16 cellular contexts compared by ENCODE assay signal in genomic region chr9:87425202-87425601, GRCh38.
"Had no signal": no experiment of that assay in that cellular context is flagged by ENCODE, and none has a peak within 500 bp of the region (broad histone marks: within the 10 kb centered on the region; RNA-seq: fewer than 3 reads in every experiment).

No MANE protein-coding gene starts in this region.

- H3K4me3 Mint-ChIP-seq: activated naive CD8-positive, alpha-beta T cell treated with anti-CD3 and anti-CD28 coated beads for 36 hours; mesothelial cell of epicardium; stimulated activated memory B cell treated with anti-CD40 and anti-IgM and Interleukin-4, amounts not matched to agents 10 μg/mL and 1 μg/mL and 100 μg/mL, for 72 hours; T-helper 1 cell treated with Interleukin-12 subunit alpha and Interleukin-12 subunit beta and Interleukin-4 antibody, amounts not matched to agents 30 μg/mL and 1 μg/mL, for 36 hours had no signal

- H3K27me3 ChIP-seq: tibial artery had no signal

- DNase-seq: activated CD4-positive, alpha-beta T cell treated with anti-CD3 and anti-CD28 coated beads, Interleukin-2, amount 50 U/mL, for 1 hour; activated gamma-delta T cell; activated naive CD8-positive, alpha-beta T cell treated with anti-CD3 and anti-CD28 coated beads for 36 hours; activated T-cell treated with anti-CD3 and anti-CD28 coated beads, Interleukin-2, amount 50 U/mL, for 1 hour; anterior cingulate cortex; cerebellar nuclear complex; dermis blood vessel endothelial cell; hypothalamus; kidney glomerular epithelial cell; lower lobe of right lung; right cardiac atrium; small intestine; tibial artery had no signal

- H3K4me1 ChIP-seq: lower lobe of right lung, tibial artery had no signal

- H3K27me3 Mint-ChIP-seq: activated naive CD8-positive, alpha-beta T cell treated with anti-CD3 and anti-CD28 coated beads for 36 hours had no signal

- H3K27ac Mint-ChIP-seq: activated naive CD8-positive, alpha-beta T cell treated with anti-CD3 and anti-CD28 coated beads for 36 hours; mesothelial cell of epicardium; stimulated activated memory B cell treated with anti-CD40 and anti-IgM and Interleukin-4, amounts not matched to agents 10 μg/mL and 1 μg/mL and 100 μg/mL, for 72 hours; T-helper 1 cell treated with Interleukin-12 subunit alpha and Interleukin-12 subunit beta and Interleukin-4 antibody, amounts not matched to agents 30 μg/mL and 1 μg/mL, for 36 hours had no signal

- H3K4me1 Mint-ChIP-seq: activated naive CD8-positive, alpha-beta T cell treated with anti-CD3 and anti-CD28 coated beads for 36 hours; stimulated activated memory B cell treated with anti-CD40 and anti-IgM and Interleukin-4, amounts not matched to agents 10 μg/mL and 1 μg/mL and 100 μg/mL, for 72 hours had no signal

- H3K36me3 Mint-ChIP-seq: activated naive CD8-positive, alpha-beta T cell treated with anti-CD3 and anti-CD28 coated beads for 36 hours; mesothelial cell of epicardium; stimulated activated memory B cell treated with anti-CD40 and anti-IgM and Interleukin-4, amounts not matched to agents 10 μg/mL and 1 μg/mL and 100 μg/mL, for 72 hours had no signal

- H3K4me3 ChIP-seq: lower lobe of right lung, tibial artery had no signal

- H3K27ac ChIP-seq: lower lobe of right lung, tibial artery had no signal

- H3K36me3 ChIP-seq: lower lobe of right lung, tibial artery had no signal

- ATAC-seq: lower lobe of right lung; right cardiac atrium; stimulated activated memory B cell treated with anti-CD40 and anti-IgM and Interleukin-4, amounts not matched to agents 10 μg/mL and 1 μg/mL and 100 μg/mL, for 72 hours had no signal
